ENCODE assay signal across 13 cellular contexts in the genomic region with DNA sequence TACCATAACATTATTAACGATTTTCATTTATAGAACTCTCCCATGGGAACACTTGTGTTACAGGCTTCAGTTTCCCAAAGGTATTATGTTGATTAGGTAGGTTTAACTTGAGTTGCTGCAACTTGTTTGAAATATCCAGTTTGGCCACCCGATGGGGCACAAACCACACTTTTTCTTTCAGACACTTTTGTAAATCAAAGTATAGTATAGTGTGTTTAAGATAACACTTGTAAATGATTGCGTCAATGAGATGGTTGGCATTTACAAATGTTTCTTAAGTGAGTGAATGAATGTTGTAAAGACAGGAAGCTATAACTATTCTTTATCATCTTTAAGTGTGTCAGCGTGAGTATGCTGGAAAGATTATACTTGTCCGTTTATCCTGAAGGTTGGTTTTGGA. TPM values are rescaled to one million over a fixed set of nuclear protein-coding genes. Genes with fewer than 3 reads are reported as not detected.
DNase-seq lines count a peak whose midpoint lies in the region; ATAC-seq and TF ChIP-seq lines count a peak whose summit lies in the region.
"Had no signal": no experiment of that assay in that cellular context is flagged by ENCODE, and none has a peak within 500 bp of the region (broad histone marks: within the 10 kb centered on the region; RNA-seq: fewer than 3 reads in every experiment).

No MANE protein-coding gene starts in this region.

- no peaks in the 10 kb centered on the region for H3K27me3 ChIP-seq in A673 (replicated peaks; ENCODE audit: insufficient read depth, low read depth, low read length, poor library complexity)
- H3K27me3 ChIP-seq in HAP-1 (ENCODE audit: low read depth): no peaks in the 10 kb centered on the region
- no peaks in the 10 kb centered on the region for H3K27me3 ChIP-seq in RWPE2 (ENCODE audit: insufficient read depth, poor library complexity, severe bottlenecking)
- H3K27me3 ChIP-seq: transverse colon had no signal

- POLR2A ChIA-PET in A673 (lab: Charles Lee; ENCODE audit: low non-redundant PET): no interaction called here

- H3K4me3 ChIP-seq in A673 (ENCODE audit: low read depth, low read length, poor library complexity, severe bottlenecking) (no peak overlapping the region), HAP-1 (no peak overlapping the region), RWPE2 (ENCODE audit: severe bottlenecking) (no peak overlapping the region)
- H3K4me3 ChIP-seq: transverse colon had no signal

- no peak overlapping the region for H3K27ac ChIP-seq in A673 (ENCODE audit: low read depth, low read length, poor library complexity, severe bottlenecking)
- no peak overlapping the region for H3K27ac ChIP-seq in RWPE2 (ENCODE audit: poor library complexity, severe bottlenecking)
- H3K27ac ChIP-seq: transverse colon had no signal

- no TSS peak for BruUV-seq in A673 (replicated peaks; lab: Mats Ljungman, UMichigan)

- in situ Hi-C loops in HAP-1 (cut with MboI; ENCODE audit: low sequenced_read_pairs): loop anchor here (25.0 kb wide), 1 partner anchor 226 kb away; no protein-coding TSS in a partner anchor

- no peaks in the 10 kb centered on the region for H3K9me3 ChIP-seq in A673 (ENCODE audit: low read depth, low read length, poor library complexity, severe bottlenecking)
- no peaks in the 10 kb centered on the region for H3K9me3 ChIP-seq in HAP-1
- no peaks in the 10 kb centered on the region for H3K9me3 ChIP-seq in RWPE2 (ENCODE audit: severe bottlenecking)
- H3K9me3 ChIP-seq: transverse colon had no signal

- ATAC-seq in RWPE2 (ENCODE audit: low read depth) (no peak), GM21367 (IDR thresholded peaks at IDR 0.05; ENCODE audit: unreplicated experiment) (no peak)
- ATAC-seq: left cardiac atrium had no signal

- H3K4me1 ChIP-seq in A673 (ENCODE audit: insufficient read depth, low read length, poor library complexity, severe bottlenecking) (peaks cover 47% of the 10 kb centered on the region), HAP-1 (peaks cover 33% of the 10 kb centered on the region), RWPE2 (ENCODE audit: insufficient read depth, poor library complexity, severe bottlenecking) (peaks cover 29% of the 10 kb centered on the region)

- peak; percentile 62 for TF ChIP-seq CTCF in A673 (conservative IDR thresholded peaks at IDR 0.05; ENCODE audit: low read depth, low read length)
- peak; percentile 49 for TF ChIP-seq CTCF in RWPE2 (IDR thresholded peaks at IDR 0.05; ENCODE audit: poor library complexity, severe bottlenecking)

- CTCF ChIA-PET in A673 (lab: Charles Lee): interaction anchor here (1.0 kb wide), 1 partner anchor 228 kb away, joined by 4 read pairs; no protein-coding TSS in a partner anchor

- DNase-seq in A673 (ENCODE audit: low spot score) (peak; percentile 73), HAP-1 (ENCODE audit: low spot score in 2 of 2) (peak; percentile 20 to 41), RWPE2 (ENCODE audit: low spot score) (no peak), fibroblast of peridontal ligament (ENCODE audit: extremely low read depth) (peak; percentile 28), cerebellum (ENCODE audit: low spot score) (no peak), midbrain (lab: John Stamatoyannopoulos, UW) (no peak), NCI-H187 (lab: John Stamatoyannopoulos, UW) (no peak)
- DNase-seq: activated CD4-positive, alpha-beta T cell treated with anti-CD3 and anti-CD28 coated beads, Interleukin-2, amount 10 ng/mL, durations not matched to agents 24 days and 14 days; activated naive CD4-positive, alpha-beta T cell treated with anti-CD3 and anti-CD28 coated beads, Interleukin-2, amount 50 U/mL, for 16 hours; CD4-positive, alpha-beta memory T cell; left cardiac atrium; transverse colon had no signal

- intact Hi-C loops in A673 (cut with micrococcal nuclease; ENCODE audit: unreplicated experiment): loop anchor here (5.0 kb wide), 2 partner anchors 226 to 531 kb away; no protein-coding TSS in a partner anchor

- H3K36me3 ChIP-seq in A673 (ENCODE audit: insufficient read depth, low read length, poor library complexity, severe bottlenecking): no peaks in the 10 kb centered on the region
- no peaks in the 10 kb centered on the region; the same call in 1 of the 2 replicates for H3K36me3 ChIP-seq in HAP-1 (replicated peaks)
- no peaks in the 10 kb centered on the region for H3K36me3 ChIP-seq in RWPE2 (ENCODE audit: low read depth)
- H3K36me3 ChIP-seq: transverse colon had no signal

RNA-seq across cellular contexts. Expression of a gene that starts 4.3 kb away (rescaled TPM):
- total RNA-seq in A673 (2021) (30.7 and 33.3 TPM in 2 replicates), cerebellum (215 TPM)

Comparison
In these comparisons a context has a peak if more than half of its experiments do, and no peak if none do; other contexts are left out.
1. DNase-seq: peak in A673 (single experiment), HAP-1 (2 of 2) and fibroblast of peridontal ligament (single experiment); none in RWPE2 (single experiment), cerebellum (single experiment), midbrain (single experiment) and NCI-H187 (0 of 2).